In genomic region chr6:6085928-6086668, GRCh38 we compare ENCODE assay signal across 16 cellular contexts.
"Had no signal": no experiment of that assay in that cellular context is flagged by ENCODE, and none has a peak within 500 bp of the region (broad histone marks: within the 10 kb centered on the region; RNA-seq: fewer than 3 reads in every experiment).

No MANE protein-coding gene starts in this region.

- H3K4me1 ChIP-seq: body of pancreas, left lung, suprapubic skin, upper lobe of left lung had no signal

- H3K9me3 Mint-ChIP-seq: central memory CD8-positive, alpha-beta T cell had no signal

- H3K9me3 ChIP-seq: body of pancreas, suprapubic skin, upper lobe of left lung had no signal

- H3K4me3 Mint-ChIP-seq: activated B cell treated with CpG ODN at 0.5 μM for 24 hours; activated CD4-positive, alpha-beta T cell treated with anti-CD3 and anti-CD28 coated beads, Interleukin-2, amount 10 ng/mL, durations not matched to agents 7 days and 5 days; activated naive CD4-positive, alpha-beta T cell treated with anti-CD3 and anti-CD28 coated beads for 36 hours; central memory CD8-positive, alpha-beta T cell; neural crest cell had no signal

- H3K4me1 Mint-ChIP-seq: activated B cell treated with CpG ODN at 0.5 μM for 24 hours; activated CD4-positive, alpha-beta T cell treated with anti-CD3 and anti-CD28 coated beads, Interleukin-2, amount 10 ng/mL, durations not matched to agents 7 days and 5 days; central memory CD8-positive, alpha-beta T cell; neural crest cell had no signal

- H3K4me3 ChIP-seq: body of pancreas, left lung, suprapubic skin, upper lobe of left lung had no signal

- ATAC-seq: body of pancreas; left lung; stimulated activated naive CD8-positive, alpha-beta T cell treated with anti-CD3 and anti-CD28 coated beads, Interleukin-15, Interleukin-2, amounts not matched to agents 100 U/mL and 50 U/mL, for 24 hours had no signal

- H3K27ac Mint-ChIP-seq: activated B cell treated with CpG ODN at 0.5 μM for 24 hours; activated CD4-positive, alpha-beta T cell treated with anti-CD3 and anti-CD28 coated beads, Interleukin-2, amount 10 ng/mL, durations not matched to agents 7 days and 5 days; activated naive CD4-positive, alpha-beta T cell treated with anti-CD3 and anti-CD28 coated beads for 36 hours had no signal

- DNase-seq: activated B cell treated with CpG ODN at 0.5 μM for 24 hours; activated CD4-positive, alpha-beta T cell treated with anti-CD3 and anti-CD28 coated beads, Interleukin-2, amount 10 ng/mL, durations not matched to agents 7 days and 5 days; activated CD8-positive, alpha-beta memory T cell treated with anti-CD3 and anti-CD28 coated beads for 24 hours; activated naive CD4-positive, alpha-beta T cell treated with anti-CD3 and anti-CD28 coated beads for 36 hours; cortex of kidney; effector memory CD4-positive, alpha-beta T cell; left lung; mesenchymal stem cell; stimulated activated CD4-positive, alpha-beta T cell treated with anti-CD3 and anti-CD28 coated beads, Interleukin-4, amount 100 ng/mL, for 1 hour; stimulated activated CD8-positive, alpha-beta memory T cell treated with anti-CD3 and anti-CD28 coated beads, Interleukin-4, amount 100 ng/mL, for 48 hours; stimulated activated naive CD8-positive, alpha-beta T cell treated with anti-CD3 and anti-CD28 coated beads, Interleukin-15, Interleukin-2, amounts not matched to agents 100 U/mL and 50 U/mL, for 24 hours; upper lobe of left lung had no signal

- H3K27me3 ChIP-seq: body of pancreas, left lung, suprapubic skin, upper lobe of left lung had no signal

- H3K36me3 ChIP-seq: left lung, suprapubic skin, upper lobe of left lung had no signal

- H3K27ac ChIP-seq: body of pancreas, left lung, suprapubic skin, upper lobe of left lung had no signal
